11 cellular contexts compared by ENCODE assay signal in genomic region chr14:22824711-22825359, GRCh38. TPM values are rescaled to one million over a fixed set of nuclear protein-coding genes. Genes with fewer than 3 reads are reported as not detected.
DNase-seq lines count a peak whose midpoint lies in the region; ATAC-seq, FAIRE-seq and TF ChIP-seq lines count a peak whose summit lies in the region.
"Had no signal": no experiment of that assay in that cellular context is flagged by ENCODE, and none has a peak within 500 bp of the region (broad histone marks: within the 10 kb centered on the region; RNA-seq: fewer than 3 reads in every experiment).

No MANE protein-coding gene starts in this region.

- no peak overlapping the region for H4K91ac ChIP-seq in mesenchymal stem cell (ENCODE audit: low read length)

- ATAC-seq in activated B cell treated with CpG ODN at 0.5 μM for 24 hours (ENCODE audit: low read depth) = no peak
- no peak for ATAC-seq in GM18861 (IDR thresholded peaks at IDR 0.05; ENCODE audit: unreplicated experiment)

- peak overlapping the region in 1 of 2 experiments; percentile 67 for H3K18ac ChIP-seq in mesenchymal stem cell (ENCODE audit: low read depth in 1 of 2, low read length in 2 of 2)

- peak overlapping the region; percentile 41 to 78 for H3K4ac ChIP-seq in mesenchymal stem cell (ENCODE audit: low read depth in 1 of 2, low read length in 2 of 2)

- H3K9me3 Mint-ChIP-seq in activated B cell treated with CpG ODN at 0.5 μM for 24 hours = no peaks in the 10 kb centered on the region
- H3K9me3 Mint-ChIP-seq: brain had no signal

- peak overlapping the region; percentile 59 for H3K27ac Mint-ChIP-seq in activated B cell treated with CpG ODN at 0.5 μM for 24 hours

- H3K14ac ChIP-seq in mesenchymal stem cell (ENCODE audit: low read length in 2 of 2) = no peak overlapping the region

- no peaks in the 10 kb centered on the region for H3K36me3 ChIP-seq in BLaER1
- no peaks in the 10 kb centered on the region for H3K36me3 ChIP-seq in mesenchymal stem cell (ENCODE audit: control insufficient read depth in 1 of 2, insufficient read depth in 2 of 2, low read depth in 1 of 2, low read length in 2 of 2)
- H3K36me3 ChIP-seq: right lobe of liver had no signal

- peak; percentile 47 for DNase-seq in HTR-8/SVneo (ENCODE audit: insufficient read length, low spot score)
- DNase-seq in activated B cell treated with CpG ODN at 0.5 μM for 24 hours = no peak
- peak; percentile 87 for DNase-seq in mesenchymal stem cell
- no peak for DNase-seq in activated gamma-delta T cell (lab: John Stamatoyannopoulos, UW)
- DNase-seq in NCI-H345 (lab: John Stamatoyannopoulos, UW) = no peak
- DNase-seq in retina = no peak
- DNase-seq: NCI-H510A treated with DMSO at 0.1 percent for 48 hours, right lobe of liver had no signal

- intact Hi-C loops in activated B cell treated with CpG ODN at 0.5 μM for 24 hours (cut with micrococcal nuclease) = loop anchor here (5.0 kb wide), 1 partner anchor 62 kb away; no protein-coding TSS in a partner anchor

- POLR2A ChIA-PET in activated B cell treated with CpG ODN at 0.5 μM for 24 hours (lab: Charles Lee) = interaction anchor here (0.7 to 5.1 kb wide), 7 partner anchors 12 to 242 kb away, joined by 4 to 73 read pairs (median 32); partner anchors contain the start of genes OXA1L and SLC7A7

- H3K23ac ChIP-seq in mesenchymal stem cell (ENCODE audit: low read length in 2 of 2) = no peak overlapping the region

- peaks cover 4% of the 10 kb centered on the region for H3K36me3 Mint-ChIP-seq in activated B cell treated with CpG ODN at 0.5 μM for 24 hours (ENCODE audit: low read depth)
- H3K36me3 Mint-ChIP-seq: brain had no signal

- TF ChIP-seq CTCF in activated B cell treated with CpG ODN at 0.5 μM for 24 hours (IDR thresholded peaks at IDR 0.05) = no peak

- no peak overlapping the region for H2BK5ac ChIP-seq in mesenchymal stem cell (ENCODE audit: low read depth, low read length, poor library complexity, severe bottlenecking)

- H2AK5ac ChIP-seq in mesenchymal stem cell (ENCODE audit: low read length, severe bottlenecking) = no peak overlapping the region

- no peak overlapping the region for H3K4me3 ChIP-seq in BLaER1
- H3K4me3 ChIP-seq in mesenchymal stem cell (ENCODE audit: insufficient read depth in 1 of 2, low read depth in 1 of 2, low read length in 2 of 2) = peak overlapping the region in 1 of 2 experiments; percentile 36
- H3K4me3 ChIP-seq: right lobe of liver had no signal

- H3K9ac ChIP-seq in BLaER1 (peak overlapping the region; percentile 68; the same call in 1 of the 2 replicates), mesenchymal stem cell (ENCODE audit: low read length) (peak overlapping the region; percentile 84)

- no peak for FAIRE-seq in HTR-8/SVneo (lab: Jason Lieb, UNC)

- H3K27me3 ChIP-seq in BLaER1 (no peaks in the 10 kb centered on the region), mesenchymal stem cell (ENCODE audit: control insufficient read depth in 1 of 2, insufficient read depth in 1 of 2, low read length in 2 of 2) (no peaks in the 10 kb centered on the region)
- H3K27me3 ChIP-seq: right lobe of liver had no signal

- H2BK15ac ChIP-seq in mesenchymal stem cell (ENCODE audit: low read depth, poor library complexity, severe bottlenecking) = peak overlapping the region; percentile 100

- H3K4me1 ChIP-seq in BLaER1 (peaks cover 64% of the 10 kb centered on the region), mesenchymal stem cell (ENCODE audit: control insufficient read depth, insufficient read depth, low read depth, low read length) (peaks cover 24% of the 10 kb centered on the region)

- WGBS in mesenchymal stem cell = 58% methylated on average over 7 of the region's 8 CpGs

- CTCF ChIA-PET in activated B cell treated with CpG ODN at 0.5 μM for 24 hours (lab: Charles Lee) = interaction anchor here (0.8 to 3.7 kb wide), 3 partner anchors 28 to 268 kb away, joined by 4 to 64 read pairs (median 15); no protein-coding TSS in a partner anchor

- no peaks in the 10 kb centered on the region for H4K20me1 ChIP-seq in BLaER1

- H3K27me3 Mint-ChIP-seq in activated B cell treated with CpG ODN at 0.5 μM for 24 hours = no peaks in the 10 kb centered on the region

- H3K27ac ChIP-seq in BLaER1 = peak overlapping the region; percentile 78
- H3K27ac ChIP-seq in mesenchymal stem cell (ENCODE audit: low read length, poor library complexity, severe bottlenecking) = peak overlapping the region; percentile 72
- H3K27ac ChIP-seq: right lobe of liver had no signal

- H2AFZ ChIP-seq in mesenchymal stem cell (ENCODE audit: low read depth, low read length) = peak overlapping the region; percentile 57

- peak overlapping the region in 1 of 2 experiments; percentile 84 for H2BK12ac ChIP-seq in mesenchymal stem cell (ENCODE audit: low read length in 2 of 2)

- H3K9me3 ChIP-seq in BLaER1 = no peaks in the 10 kb centered on the region
- H3K9me3 ChIP-seq in mesenchymal stem cell (ENCODE audit: control insufficient read depth, low read length) = no peaks in the 10 kb centered on the region
- H3K9me3 ChIP-seq: right lobe of liver had no signal

- no peak overlapping the region for H2BK120ac ChIP-seq in mesenchymal stem cell (ENCODE audit: low read depth, low read length)

- no peaks in the 10 kb centered on the region for H3K79me1 ChIP-seq in mesenchymal stem cell (replicated peaks; ENCODE audit: low read length, poor library complexity, severe bottlenecking)

- peak overlapping the region; percentile 81 for H4K8ac ChIP-seq in mesenchymal stem cell (ENCODE audit: low read length)

- H3K4me1 Mint-ChIP-seq in activated B cell treated with CpG ODN at 0.5 μM for 24 hours = peaks cover 49% of the 10 kb centered on the region

- H3K4me3 Mint-ChIP-seq in activated B cell treated with CpG ODN at 0.5 μM for 24 hours = peak overlapping the region; percentile 53

- H3K4me2 ChIP-seq in BLaER1 (peak overlapping the region; percentile 81), mesenchymal stem cell (ENCODE audit: low read length, poor library complexity, severe bottlenecking) (no peak overlapping the region)

RNA-seq across cellular contexts. Expression of gene MRPL52, which starts 4.9 kb away (rescaled TPM):
- total RNA-seq in activated B cell treated with CpG ODN at 0.5 μM for 24 hours = 142 and 150 TPM in 2 replicates
- 219 TPM for polyA plus RNA-seq in mesenchymal stem cell (2013, experiment 1 of 2)
- 222 TPM for polyA plus RNA-seq in mesenchymal stem cell (2013, experiment 2 of 2)

RNA-seq across cellular contexts. Expression of gene SLC7A7, which starts 9.6 kb away (rescaled TPM):
- 30.8 and 33.7 TPM in 2 replicates for total RNA-seq in activated B cell treated with CpG ODN at 0.5 μM for 24 hours
- polyA plus RNA-seq in mesenchymal stem cell (2013, experiment 1 of 2) = 6.4 TPM
- polyA plus RNA-seq in mesenchymal stem cell (2013, experiment 2 of 2) = 6.5 TPM

RNA-seq across cellular contexts. Expression of gene MMP14, which starts 11.6 kb away (rescaled TPM):
- 3.4 and 4.1 TPM in 2 replicates for total RNA-seq in activated B cell treated with CpG ODN at 0.5 μM for 24 hours
- polyA plus RNA-seq in mesenchymal stem cell (2013, experiment 1 of 2) = 1,343 TPM
- 1,238 TPM for polyA plus RNA-seq in mesenchymal stem cell (2013, experiment 2 of 2)

RNA-seq across cellular contexts. Expression of gene LRP10, which starts 46.7 kb away (rescaled TPM):
- 83.2 and 83.3 TPM in 2 replicates for total RNA-seq in activated B cell treated with CpG ODN at 0.5 μM for 24 hours
- 99.1 TPM for polyA plus RNA-seq in mesenchymal stem cell (2013, experiment 1 of 2)
- 101 TPM for polyA plus RNA-seq in mesenchymal stem cell (2013, experiment 2 of 2)

RNA-seq across cellular contexts. Expression of gene REM2, which starts 58.2 kb away (rescaled TPM):
- 0.71 and 1.4 TPM in 2 replicates for total RNA-seq in activated B cell treated with CpG ODN at 0.5 μM for 24 hours
- polyA plus RNA-seq in mesenchymal stem cell (2013, experiment 1 of 2) = 0.10 TPM
- 0.10 TPM for polyA plus RNA-seq in mesenchymal stem cell (2013, experiment 2 of 2)

Comparison
In these comparisons a context has a peak if more than half of its experiments do, and no peak if none do; other contexts are left out.
1. DNase-seq: peak in HTR-8/SVneo (single experiment) and mesenchymal stem cell (single experiment); none in activated B cell treated with CpG ODN at 0.5 μM for 24 hours (single experiment), activated gamma-delta T cell (single experiment), NCI-H345 (single experiment) and retina (single experiment).